In the genomic region with DNA sequence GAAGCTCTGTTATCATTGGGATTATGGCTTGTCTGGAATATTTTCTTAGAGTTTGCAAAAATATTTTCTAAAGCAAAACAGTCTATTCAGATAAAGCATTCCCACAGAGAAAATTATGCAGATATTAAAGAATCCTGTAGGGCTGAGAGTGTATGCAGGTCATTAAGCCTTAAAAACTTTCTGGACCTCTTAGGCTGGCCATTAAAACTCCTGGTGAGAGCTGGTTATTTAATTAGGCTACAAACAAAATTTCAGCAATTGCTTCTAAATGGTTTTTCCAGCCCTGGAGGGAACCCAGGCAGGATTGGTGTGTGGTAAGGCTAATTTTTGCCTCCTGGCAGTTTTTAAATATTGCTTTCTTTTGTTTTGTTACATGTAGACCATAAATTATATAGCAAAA, we compare ENCODE assay signal across 24 cellular contexts. TPM values are rescaled to one million over a fixed set of nuclear protein-coding genes. Genes with fewer than 3 reads are reported as not detected.
A peak's percentile ranks its signal among the peaks of the same experiment; 100 is the strongest.
DNase-seq lines count a peak whose midpoint lies in the region; ATAC-seq and TF ChIP-seq lines count a peak whose summit lies in the region.
"Had no signal": no experiment of that assay in that cellular context is flagged by ENCODE, and none has a peak within 500 bp of the region (broad histone marks: within the 10 kb centered on the region; RNA-seq: fewer than 3 reads in every experiment).

No MANE protein-coding gene starts in this region.

- DNase-seq in NCI-H146 (lab: John Stamatoyannopoulos, UW): peak; percentile 69
- peak; percentile 81 for DNase-seq in NCI-H69 (lab: John Stamatoyannopoulos, UW)
- DNase-seq in osteoblast (ENCODE audit: insufficient read length, low spot score, missing footprints): peak; percentile 9
- no peak for DNase-seq in ecto neural progenitor cell (ENCODE audit: low spot score)
- no peak for DNase-seq in substantia nigra (lab: John Stamatoyannopoulos, UW)
- DNase-seq: 8988T; ACHN; BE2C; C1 segment of cervical spinal cord; CD4-positive, alpha-beta memory T cell; CD4-positive, CD25-positive, alpha-beta regulatory T cell; CD8-positive, alpha-beta memory T cell; COR-L47; DMS 273 treated with DMSO at 0.1 percent for 48 hours; DMS153; DMS53; DMS79; DND-41; EL; GDM1 had no signal

- H3K4me2 ChIP-seq in osteoblast (ENCODE audit: insufficient read depth, low read length): no peak overlapping the region
- H3K4me2 ChIP-seq: BLaER1 had no signal

- no peak for ATAC-seq in GM18909 (IDR thresholded peaks at IDR 0.05; ENCODE audit: poor library complexity, unreplicated experiment)
- ATAC-seq: GM12878 had no signal

- H3K27ac ChIP-seq in HEK293 (ENCODE audit: extremely low read depth, low read depth, low read length) (no peak overlapping the region), osteoblast (ENCODE audit: low read depth, low read length) (no peak overlapping the region), substantia nigra (ENCODE audit: low read depth, low read length, poor library complexity, severe bottlenecking) (no peak overlapping the region)
- H3K27ac ChIP-seq: BLaER1 had no signal

- H3K4me1 ChIP-seq in HEK293 (ENCODE audit: control insufficient read depth, insufficient read depth, low read length): no peaks in the 10 kb centered on the region
- no peaks in the 10 kb centered on the region for H3K4me1 ChIP-seq in osteoblast (ENCODE audit: insufficient read depth, low read length)
- H3K4me1 ChIP-seq: BE2C had no signal

- H4K20me1 ChIP-seq in osteoblast (ENCODE audit: insufficient read depth, low read length): no peaks in the 10 kb centered on the region
- H4K20me1 ChIP-seq: BLaER1 had no signal

- POLR2A ChIA-PET in HEK293 (lab: Yijun Ruan, JAX): interaction anchor here (1.4 to 1.5 kb wide), 2 partner anchors 152 to 163 kb away, joined by 3 to 5 read pairs; a partner anchor contains a TSS

- no peak overlapping the region for H3K4me3 ChIP-seq in HEK293 (ENCODE audit: low read depth, low read length)
- H3K4me3 ChIP-seq in osteoblast (ENCODE audit: insufficient read depth, low read length): no peak overlapping the region
- H3K4me3 ChIP-seq: BLaER1, GM12878 had no signal

- H3K9me3 ChIP-seq in HEK293 (ENCODE audit: control insufficient read depth, insufficient read depth, low read depth, low read length) (no peaks in the 10 kb centered on the region), osteoblast (ENCODE audit: low read depth, low read length) (no peaks in the 10 kb centered on the region)
- H3K9me3 ChIP-seq: BE2C, BLaER1 had no signal

- no peaks in the 10 kb centered on the region for H3K27me3 ChIP-seq in osteoblast (ENCODE audit: insufficient read depth, low read length)
- H3K27me3 ChIP-seq: BE2C, BLaER1 had no signal

- TF ChIP-seq CTCF in HEK293 (tag by site-specific recombination; IDR thresholded peaks at IDR 0.05): no peak
- TF ChIP-seq CTCF in osteoblast (IDR thresholded peaks at IDR 0.05; ENCODE audit: extremely low read depth, low read depth, low read length): no peak

- CTCF ChIA-PET in HEK293 (lab: Yijun Ruan, JAX): interaction anchor here (1.5 kb wide), 1 partner anchor 16 kb away, joined by 6 read pairs; no protein-coding TSS in a partner anchor

- H2AFZ ChIP-seq in osteoblast (ENCODE audit: low read length): no peak overlapping the region

- no peaks in the 10 kb centered on the region for H3K79me2 ChIP-seq in osteoblast (ENCODE audit: insufficient read depth, low read length)

- H3K36me3 ChIP-seq in HEK293 (ENCODE audit: control insufficient read depth in 2 of 2, insufficient read depth in 1 of 2, low read length in 2 of 2) (no peaks in the 10 kb centered on the region), osteoblast (ENCODE audit: insufficient read depth, low read length) (no peaks in the 10 kb centered on the region)
- H3K36me3 ChIP-seq: BE2C, BLaER1 had no signal

TF ChIP-seq in HEK293, 187 proteins besides CTCF, POLR2A, EP300 and RAD21:
- TF ChIP-seq ZIC2 (tag by site-specific recombination; IDR thresholded peaks at IDR 0.05) (peak; percentile 52), GLIS1 (tag by site-specific recombination; IDR thresholded peaks at IDR 0.05) (0 out of 2 replicates have a peak, but pooled peaks have one; percentile 19), ZNF214 (tag by site-specific recombination; IDR thresholded peaks at IDR 0.05; ENCODE audit: borderline replicate concordance) (no peak), ZBTB8A (tag by site-specific recombination; IDR thresholded peaks at IDR 0.05) (0 out of 2 replicates have a peak, but pooled peaks have one; percentile 20)
- TF ChIP-seq, protein P1, sequence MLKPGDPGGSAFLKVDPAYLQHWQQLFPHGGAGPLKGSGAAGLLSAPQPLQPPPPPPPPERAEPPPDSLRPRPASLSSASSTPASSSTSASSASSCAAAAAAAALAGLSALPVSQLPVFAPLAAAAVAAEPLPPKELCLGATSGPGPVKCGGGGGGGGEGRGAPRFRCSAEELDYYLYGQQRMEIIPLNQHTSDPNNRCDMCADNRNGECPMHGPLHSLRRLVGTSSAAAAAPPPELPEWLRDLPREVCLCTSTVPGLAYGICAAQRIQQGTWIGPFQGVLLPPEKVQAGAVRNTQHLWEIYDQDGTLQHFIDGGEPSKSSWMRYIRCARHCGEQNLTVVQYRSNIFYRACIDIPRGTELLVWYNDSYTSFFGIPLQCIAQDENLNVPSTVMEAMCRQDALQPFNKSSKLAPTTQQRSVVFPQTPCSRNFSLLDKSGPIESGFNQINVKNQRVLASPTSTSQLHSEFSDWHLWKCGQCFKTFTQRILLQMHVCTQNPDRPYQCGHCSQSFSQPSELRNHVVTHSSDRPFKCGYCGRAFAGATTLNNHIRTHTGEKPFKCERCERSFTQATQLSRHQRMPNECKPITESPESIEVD (tag by site-specific recombination; IDR thresholded peaks at IDR 0.05): peak; percentile 71
- TF ChIP-seq, protein P2, sequence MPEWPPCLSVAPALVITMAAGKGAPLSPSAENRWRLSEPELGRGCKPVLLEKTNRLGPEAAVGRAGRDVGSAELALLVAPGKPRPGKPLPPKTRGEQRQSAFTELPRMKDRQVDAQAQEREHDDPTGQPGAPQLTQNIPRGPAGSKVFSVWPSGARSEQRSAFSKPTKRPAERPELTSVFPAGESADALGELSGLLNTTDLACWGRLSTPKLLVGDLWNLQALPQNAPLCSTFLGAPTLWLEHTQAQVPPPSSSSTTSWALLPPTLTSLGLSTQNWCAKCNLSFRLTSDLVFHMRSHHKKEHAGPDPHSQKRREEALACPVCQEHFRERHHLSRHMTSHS (tag by site-specific recombination; IDR thresholded peaks at IDR 0.05): no peak
- TF ChIP-seq, protein P3, sequence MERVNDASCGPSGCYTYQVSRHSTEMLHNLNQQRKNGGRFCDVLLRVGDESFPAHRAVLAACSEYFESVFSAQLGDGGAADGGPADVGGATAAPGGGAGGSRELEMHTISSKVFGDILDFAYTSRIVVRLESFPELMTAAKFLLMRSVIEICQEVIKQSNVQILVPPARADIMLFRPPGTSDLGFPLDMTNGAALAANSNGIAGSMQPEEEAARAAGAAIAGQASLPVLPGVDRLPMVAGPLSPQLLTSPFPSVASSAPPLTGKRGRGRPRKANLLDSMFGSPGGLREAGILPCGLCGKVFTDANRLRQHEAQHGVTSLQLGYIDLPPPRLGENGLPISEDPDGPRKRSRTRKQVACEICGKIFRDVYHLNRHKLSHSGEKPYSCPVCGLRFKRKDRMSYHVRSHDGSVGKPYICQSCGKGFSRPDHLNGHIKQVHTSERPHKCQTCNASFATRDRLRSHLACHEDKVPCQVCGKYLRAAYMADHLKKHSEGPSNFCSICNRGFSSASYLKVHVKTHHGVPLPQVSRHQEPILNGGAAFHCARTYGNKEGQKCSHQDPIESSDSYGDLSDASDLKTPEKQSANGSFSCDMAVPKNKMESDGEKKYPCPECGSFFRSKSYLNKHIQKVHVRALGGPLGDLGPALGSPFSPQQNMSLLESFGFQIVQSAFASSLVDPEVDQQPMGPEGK (tag by site-specific recombination; IDR thresholded peaks at IDR 0.05): no peak

RNA-seq across cellular contexts. Expression of a gene that starts 27.3 kb away (rescaled TPM):
- 99.6 and 101 TPM in 2 replicates for total RNA-seq in osteoblast

RNA-seq across cellular contexts. Expression of a gene that starts 30.2 kb away (rescaled TPM):
- 1.1 and 1.5 TPM in 2 replicates for total RNA-seq in osteoblast
- total RNA-seq: CD4-positive, alpha-beta memory T cell; CD4-positive, CD25-positive, alpha-beta regulatory T cell; CD8-positive, alpha-beta memory T cell; GM12878 had no signal

Comparison
In these comparisons a context has a peak if more than half of its experiments do, and no peak if none do; other contexts are left out.
1. DNase-seq: peak in NCI-H146 (single experiment), NCI-H69 (single experiment) and osteoblast (single experiment); none in ecto neural progenitor cell (single experiment) and substantia nigra (0 of 49).